16 cellular contexts compared by ENCODE assay signal in the genomic region with DNA sequence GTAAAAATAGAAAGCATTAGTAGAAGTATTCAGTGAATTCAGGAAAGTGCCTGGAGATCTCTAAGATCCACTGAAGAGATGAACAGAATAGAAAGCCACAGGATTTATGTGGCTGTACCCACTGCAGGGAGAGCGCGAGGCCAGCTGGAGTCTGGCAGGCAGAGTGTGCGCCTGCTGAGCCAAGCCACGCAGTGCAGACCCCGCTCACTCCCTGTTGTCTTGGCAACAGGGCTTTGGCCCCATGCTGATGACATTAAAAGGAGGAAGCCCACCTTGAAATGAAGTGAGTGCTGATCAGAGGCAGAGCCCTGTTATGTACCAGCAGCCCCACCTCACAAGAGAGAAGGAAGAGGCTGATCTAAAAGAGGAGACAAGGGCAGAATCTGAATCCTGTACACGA. TPM values are rescaled to one million over a fixed set of nuclear protein-coding genes. Genes with fewer than 3 reads are reported as not detected.
DNase-seq lines count a peak whose midpoint lies in the region; ATAC-seq and TF ChIP-seq lines count a peak whose summit lies in the region.
"Had no signal": no experiment of that assay in that cellular context is flagged by ENCODE, and none has a peak within 500 bp of the region (broad histone marks: within the 10 kb centered on the region; RNA-seq: fewer than 3 reads in every experiment).

No MANE protein-coding gene starts in this region.

- POLR2A ChIA-PET in activated CD8-positive, alpha-beta T cell treated with anti-CD3 and anti-CD28 coated beads, Interleukin-2, amount 10 ng/mL, durations not matched to agents 7 days and 5 days (lab: Charles Lee) = interaction anchor here (1.7 to 4.2 kb wide), 5 partner anchors 15 to 44 kb away, joined by 6 to 60 read pairs (median 11); partner anchors contain the start of gene PXYLP1

- H3K27ac Mint-ChIP-seq in activated CD8-positive, alpha-beta T cell treated with anti-CD3 and anti-CD28 coated beads, Interleukin-2, amount 10 ng/mL, durations not matched to agents 7 days and 5 days = peak overlapping the region; percentile 95
- peak overlapping the region in 2 of 6 donors; percentile 28 to 31 for H3K27ac Mint-ChIP-seq in naive B cell
- H3K27ac Mint-ChIP-seq: H9 had no signal

- H3K4me3 Mint-ChIP-seq in activated CD8-positive, alpha-beta T cell treated with anti-CD3 and anti-CD28 coated beads, Interleukin-2, amount 10 ng/mL, durations not matched to agents 7 days and 5 days = peak overlapping the region; percentile 75
- peak overlapping the region in 6 of 8 donors; percentile 16 to 85 (median 36) for H3K4me3 Mint-ChIP-seq in naive B cell
- H3K4me3 Mint-ChIP-seq: H9 had no signal

- H3K4me3 ChIP-seq in left ventricle myocardium inferior = no peak overlapping the region
- H3K4me3 ChIP-seq: right atrium auricular region had no signal

- no peaks in the 10 kb centered on the region for H3K27me3 Mint-ChIP-seq in activated CD8-positive, alpha-beta T cell treated with anti-CD3 and anti-CD28 coated beads, Interleukin-2, amount 10 ng/mL, durations not matched to agents 7 days and 5 days (ENCODE audit: low read depth)
- peaks cover 0 to 9% (median 0%) of the 10 kb centered on the region in 3 donors for H3K27me3 Mint-ChIP-seq in naive B cell

- ATAC-seq in left ventricle myocardium superior (peak; percentile 10), naive B cell (ENCODE audit: low read depth in 2 of 2) (no peak)
- peak; percentile 18 for ATAC-seq in activated CD8-positive, alpha-beta T cell treated with anti-CD3 and anti-CD28 coated beads, Interleukin-2, amount 10 ng/mL, durations not matched to agents 7 days and 5 days
- ATAC-seq: esophagus mucosa had no signal

- peaks cover 15% of the 10 kb centered on the region for H3K36me3 ChIP-seq in left ventricle myocardium inferior
- H3K36me3 ChIP-seq: right atrium auricular region had no signal

- no peaks in the 10 kb centered on the region for H3K9me3 Mint-ChIP-seq in activated CD8-positive, alpha-beta T cell treated with anti-CD3 and anti-CD28 coated beads, Interleukin-2, amount 10 ng/mL, durations not matched to agents 7 days and 5 days (ENCODE audit: insufficient read depth)
- H3K9me3 Mint-ChIP-seq in naive B cell = no peaks in the 10 kb centered on the region
- H3K9me3 Mint-ChIP-seq: H9 had no signal

- intact Hi-C loops in left ventricle myocardium superior (cut with micrococcal nuclease) (no loop called here), left ventricle myocardium inferior (cut with micrococcal nuclease) (no loop called here)

- H3K27ac ChIP-seq in left ventricle myocardium inferior (replicated peaks) = no peak overlapping the region
- H3K27ac ChIP-seq: right atrium auricular region had no signal

- no peak for DNase-seq in left ventricle myocardium superior
- DNase-seq in left ventricle myocardium inferior = no peak
- no peak for DNase-seq in activated CD8-positive, alpha-beta T cell treated with anti-CD3 and anti-CD28 coated beads, Interleukin-2, amount 10 ng/mL, durations not matched to agents 7 days and 5 days
- DNase-seq in naive B cell = no peak
- no peak for DNase-seq in activated effector memory CD4-positive, alpha-beta T cell treated with anti-CD3 and anti-CD28 coated beads, Interleukin-2, amount 50 U/mL, for 16 hours
- DNase-seq in NCI-H187 treated with DMSO at 0.1 percent for 48 hours (lab: John Stamatoyannopoulos, UW) = no peak
- no peak for DNase-seq in RKO (ENCODE audit: low spot score)
- DNase-seq: activated effector memory CD4-positive, alpha-beta T cell treated with Interleukin-2 at 50 U/mL for 16 hours; AML-193; H9; mammary epithelial cell; NCI-H1417 treated with DMSO at 0.1 percent for 48 hours; substantia nigra; T-helper 9 cell had no signal

- CTCF ChIA-PET in activated CD8-positive, alpha-beta T cell treated with anti-CD3 and anti-CD28 coated beads, Interleukin-2, amount 10 ng/mL, durations not matched to agents 7 days and 5 days (lab: Charles Lee) = interaction anchor here (0.8 to 4.8 kb wide), 9 partner anchors 10 to 43 kb away, joined by 3 to 86 read pairs (median 7); partner anchors contain the start of gene PXYLP1

- peaks cover 20% of the 10 kb centered on the region for H3K36me3 Mint-ChIP-seq in activated CD8-positive, alpha-beta T cell treated with anti-CD3 and anti-CD28 coated beads, Interleukin-2, amount 10 ng/mL, durations not matched to agents 7 days and 5 days (ENCODE audit: low read depth)
- H3K36me3 Mint-ChIP-seq in naive B cell = no peaks in the 10 kb centered on the region

- peaks cover 18% of the 10 kb centered on the region for H3K4me1 ChIP-seq in left ventricle myocardium inferior

- H3K9me3 ChIP-seq in left ventricle myocardium inferior (replicated peaks) = no peaks in the 10 kb centered on the region
- H3K9me3 ChIP-seq: right atrium auricular region had no signal

- TF ChIP-seq CTCF in left ventricle myocardium inferior (IDR thresholded peaks at IDR 0.05; ENCODE audit: borderline replicate concordance) = no peak

- H3K27me3 ChIP-seq in left ventricle myocardium inferior (ENCODE audit: low read depth) = no peaks in the 10 kb centered on the region
- H3K27me3 ChIP-seq: right atrium auricular region had no signal

- peaks cover 52% of the 10 kb centered on the region for H3K4me1 Mint-ChIP-seq in activated CD8-positive, alpha-beta T cell treated with anti-CD3 and anti-CD28 coated beads, Interleukin-2, amount 10 ng/mL, durations not matched to agents 7 days and 5 days (ENCODE audit: low read depth)
- peaks cover 16 to 20% (median 19%) of the 10 kb centered on the region in 3 donors for H3K4me1 Mint-ChIP-seq in naive B cell

RNA-seq across cellular contexts. Expression of gene PXYLP1, which starts 36.7 kb away (rescaled TPM):
- total RNA-seq in left ventricle myocardium superior (12.3 TPM), left ventricle myocardium inferior (25.6 TPM)
- total RNA-seq in activated CD8-positive, alpha-beta T cell treated with anti-CD3 and anti-CD28 coated beads, Interleukin-2, amount 10 ng/mL, durations not matched to agents 7 days and 5 days = 10 to 100 TPM; 15.0 to 16.5 TPM
- polyA plus RNA-seq in naive B cell (ENCODE audit: low read depth in 6 of 6) = 1 to 10 TPM in 4 of 6 donors, under 1 TPM in 2; 0.17 to 2.4 (median 1.2) TPM

Comparison
In these comparisons a context has a peak if more than half of its experiments do, and no peak if none do; other contexts are left out.
1. ATAC-seq: peak in left ventricle myocardium superior (single experiment) and activated CD8-positive, alpha-beta T cell treated with anti-CD3 and anti-CD28 coated beads, Interleukin-2, amount 10 ng/mL, durations not matched to agents 7 days and 5 days (single experiment); none in naive B cell (0 of 2).